ENCODE assay signal across 21 cellular contexts in genomic region chr13:112685856-112686255, GRCh38. TPM values are rescaled to one million over a fixed set of nuclear protein-coding genes. Genes with fewer than 3 reads are reported as not detected.
A peak's percentile ranks its signal among the peaks of the same experiment; 100 is the strongest.
DNase-seq lines count a peak whose midpoint lies in the region; ATAC-seq, FAIRE-seq and TF ChIP-seq lines count a peak whose summit lies in the region.
"Had no signal": no experiment of that assay in that cellular context is flagged by ENCODE, and none has a peak within 500 bp of the region (broad histone marks: within the 10 kb centered on the region; RNA-seq: fewer than 3 reads in every experiment).

No MANE protein-coding gene starts in this region.

- CTCF ChIA-PET in activated CD8-positive, alpha-beta memory T cell treated with anti-CD3 and anti-CD28 coated beads, Interleukin-2, amount 10 ng/mL, durations not matched to agents 7 days and 5 days (lab: Charles Lee), result no interaction called here
- CTCF ChIA-PET in MCF 10A (lab: Yijun Ruan, JAX), result interaction anchor here (0.6 kb wide), 2 partner anchors 52 to 180 kb away, joined by 3 read pairs; no protein-coding TSS in a partner anchor

- POLR2A ChIA-PET in MCF 10A (lab: Yijun Ruan, JAX), result no interaction called here

- no peaks in the 10 kb centered on the region for H3K9me3 Mint-ChIP-seq in activated CD8-positive, alpha-beta memory T cell treated with anti-CD3 and anti-CD28 coated beads, Interleukin-2, amount 10 ng/mL, durations not matched to agents 7 days and 5 days (ENCODE audit: low read depth)
- H3K9me3 Mint-ChIP-seq in type B pancreatic cell, result no peaks in the 10 kb centered on the region
- H3K9me3 Mint-ChIP-seq in MCF 10A (ENCODE audit: unreplicated experiment), result no peaks in the 10 kb centered on the region
- H3K9me3 Mint-ChIP-seq: activated CD4-positive, alpha-beta T cell treated with anti-CD3 and anti-CD28 coated beads, Interleukin-2, amount 10 ng/mL, durations not matched to agents 7 days and 5 days; CD4-positive, alpha-beta T cell; central memory CD8-positive, alpha-beta T cell had no signal

- DNase-seq in activated CD8-positive, alpha-beta memory T cell treated with anti-CD3 and anti-CD28 coated beads, Interleukin-2, amount 50 U/mL, for 48 hours, result peak; percentile 18
- no peak for DNase-seq in activated CD8-positive, alpha-beta memory T cell treated with anti-CD3 and anti-CD28 coated beads, Interleukin-2, amount 10 ng/mL, durations not matched to agents 7 days and 5 days
- DNase-seq in NCI-H2081 treated with DMSO at 0.1 percent for 48 hours (lab: John Stamatoyannopoulos, UW) (peak; percentile 35), type B pancreatic cell (ENCODE audit: extremely low spot score, unreplicated experiment) (peak; percentile 31), MCF 10A (ENCODE audit: unreplicated experiment) (no peak)
- DNase-seq: activated CD4-positive, alpha-beta T cell treated with anti-CD3 and anti-CD28 coated beads, Interleukin-2, amount 10 ng/mL, durations not matched to agents 7 days and 5 days; activated naive CD4-positive, alpha-beta T cell; activated T-cell treated with anti-CD3 and anti-CD28 coated beads, Interleukin-2, amount 50 U/mL, for 1 hour; CD4-positive, alpha-beta T cell; esophagus squamous epithelium; left ventricle myocardium inferior; NCI-H187 treated with DMSO at 0.1 percent for 48 hours; NCI-H446 treated with DMSO at 0.1 percent for 48 hours; occipital lobe; stimulated activated naive CD4-positive, alpha-beta T cell had no signal

- no peak for ATAC-seq in activated CD8-positive, alpha-beta memory T cell treated with anti-CD3 and anti-CD28 coated beads, Interleukin-2, amount 10 ng/mL, durations not matched to agents 7 days and 5 days
- no peak for ATAC-seq in GM18909 (IDR thresholded peaks at IDR 0.05; ENCODE audit: poor library complexity, unreplicated experiment)
- no peak for ATAC-seq in HG02885 (IDR thresholded peaks at IDR 0.05; ENCODE audit: poor library complexity, unreplicated experiment)
- ATAC-seq: sciatic nerve had no signal

- H3K36me3 Mint-ChIP-seq in activated CD8-positive, alpha-beta memory T cell treated with anti-CD3 and anti-CD28 coated beads, Interleukin-2, amount 10 ng/mL, durations not matched to agents 7 days and 5 days, result no peaks in the 10 kb centered on the region
- H3K36me3 Mint-ChIP-seq in type B pancreatic cell (no peaks in the 10 kb centered on the region), MCF 10A (ENCODE audit: insufficient read depth, unreplicated experiment) (no peaks in the 10 kb centered on the region)

- FAIRE-seq in islet of Langerhans (lab: Jason Lieb, UNC), result peak; percentile 85
- FAIRE-seq: H54 had no signal

- BruUV-seq in MCF 10A (replicated peaks; lab: Mats Ljungman, UMichigan), result no TSS peak

- no peaks in the 10 kb centered on the region for H3K27me3 Mint-ChIP-seq in activated CD8-positive, alpha-beta memory T cell treated with anti-CD3 and anti-CD28 coated beads, Interleukin-2, amount 10 ng/mL, durations not matched to agents 7 days and 5 days
- no peaks in the 10 kb centered on the region for H3K27me3 Mint-ChIP-seq in type B pancreatic cell
- no peaks in the 10 kb centered on the region for H3K27me3 Mint-ChIP-seq in MCF 10A (ENCODE audit: insufficient read depth, unreplicated experiment)
- H3K27me3 Mint-ChIP-seq: CD4-positive, alpha-beta T cell; central memory CD8-positive, alpha-beta T cell had no signal

- TF ChIP-seq CTCF in type B pancreatic cell (conservative IDR thresholded peaks at IDR 0.05), result no peak
- TF ChIP-seq CTCF in MCF 10A (IDR thresholded peaks at IDR 0.05; ENCODE audit: unreplicated experiment), result no peak

- no peak overlapping the region for H3K27ac Mint-ChIP-seq in activated CD8-positive, alpha-beta memory T cell treated with anti-CD3 and anti-CD28 coated beads, Interleukin-2, amount 10 ng/mL, durations not matched to agents 7 days and 5 days
- H3K27ac Mint-ChIP-seq in type B pancreatic cell (no peak overlapping the region), MCF 10A (ENCODE audit: low read depth, unreplicated experiment) (no peak overlapping the region)
- H3K27ac Mint-ChIP-seq: activated CD4-positive, alpha-beta T cell treated with anti-CD3 and anti-CD28 coated beads, Interleukin-2, amount 10 ng/mL, durations not matched to agents 7 days and 5 days; CD4-positive, alpha-beta T cell had no signal

- intact Hi-C loops in MCF 10A (cut with micrococcal nuclease), result no loop called here

- peaks cover 15% of the 10 kb centered on the region for H3K4me1 Mint-ChIP-seq in activated CD8-positive, alpha-beta memory T cell treated with anti-CD3 and anti-CD28 coated beads, Interleukin-2, amount 10 ng/mL, durations not matched to agents 7 days and 5 days
- H3K4me1 Mint-ChIP-seq in type B pancreatic cell (ENCODE audit: unreplicated experiment) (peaks cover 17% of the 10 kb centered on the region), MCF 10A (ENCODE audit: insufficient read depth, unreplicated experiment) (peaks cover 5% of the 10 kb centered on the region)

- H3K4me3 Mint-ChIP-seq in activated CD8-positive, alpha-beta memory T cell treated with anti-CD3 and anti-CD28 coated beads, Interleukin-2, amount 10 ng/mL, durations not matched to agents 7 days and 5 days, result no peak overlapping the region
- no peak overlapping the region for H3K4me3 Mint-ChIP-seq in type B pancreatic cell
- H3K4me3 Mint-ChIP-seq in MCF 10A (ENCODE audit: unreplicated experiment), result no peak overlapping the region
- H3K4me3 Mint-ChIP-seq: activated CD4-positive, alpha-beta T cell treated with anti-CD3 and anti-CD28 coated beads, Interleukin-2, amount 10 ng/mL, durations not matched to agents 7 days and 5 days; central memory CD8-positive, alpha-beta T cell had no signal

RNA-seq across cellular contexts. Expression of gene ATP11A, which starts 4.0 kb away (rescaled TPM):
- total RNA-seq in activated CD8-positive, alpha-beta memory T cell treated with anti-CD3 and anti-CD28 coated beads, Interleukin-2, amount 10 ng/mL, durations not matched to agents 7 days and 5 days, result 10 to 100 TPM; 40.0 to 43.5 TPM
- total RNA-seq in type B pancreatic cell (ENCODE audit: low replicate concordance) (70.9 and 97.6 TPM in 2 replicates), MCF 10A (2022) (41.2 and 42.7 TPM in 2 replicates)

Comparison
In these comparisons a context has a peak if more than half of its experiments do, and no peak if none do; other contexts are left out.
1. DNase-seq: peak in activated CD8-positive, alpha-beta memory T cell treated with anti-CD3 and anti-CD28 coated beads, Interleukin-2, amount 50 U/mL, for 48 hours (single experiment), NCI-H2081 treated with DMSO at 0.1 percent for 48 hours (single experiment) and type B pancreatic cell (single experiment); none in activated CD8-positive, alpha-beta memory T cell treated with anti-CD3 and anti-CD28 coated beads, Interleukin-2, amount 10 ng/mL, durations not matched to agents 7 days and 5 days (single experiment) and MCF 10A (single experiment).